Comparison of ENCODE assay signal across 17 cellular contexts in genomic region chr4:151198748-151199147, GRCh38.
DNase-seq lines count a peak whose midpoint lies in the region; ATAC-seq, FAIRE-seq and TF ChIP-seq lines count a peak whose summit lies in the region.
"Had no signal": no experiment of that assay in that cellular context is flagged by ENCODE, and none has a peak within 500 bp of the region (broad histone marks: within the 10 kb centered on the region; RNA-seq: fewer than 3 reads in every experiment).

No MANE protein-coding gene starts in this region.

- H4K91ac ChIP-seq in H1 (replicated peaks; ENCODE audit: insufficient read length, low read length) = no peak overlapping the region

- H3K14ac ChIP-seq in H1 (ENCODE audit: insufficient read length) = no peak overlapping the region

- H3K23me2 ChIP-seq in H1 (ENCODE audit: low read depth, low read length) = no peaks in the 10 kb centered on the region; the same call in 1 of the 2 replicates

- H2BK5ac ChIP-seq in H1 (ENCODE audit: low read depth, low read length) = no peak overlapping the region

- no peak overlapping the region for H2BK12ac ChIP-seq in H1 (ENCODE audit: low read depth, low read length)

- H3K4me1 ChIP-seq in H1 (replicated peaks in 1 of 4; ENCODE audit: control insufficient read depth in 3 of 4, insufficient read depth in 4 of 4, low read length in 3 of 4) = peaks cover 0 to 2% (median 1%) of the 10 kb centered on the region in 4 experiments; a peak in 2 of 7 replicates
- peaks cover 11% of the 10 kb centered on the region for H3K4me1 ChIP-seq in hepatocyte (ENCODE audit: insufficient read depth)
- H3K4me1 ChIP-seq in subcutaneous abdominal adipose tissue (ENCODE audit: control insufficient read depth in 5 of 5, insufficient read depth in 5 of 5, low read length in 5 of 5) = peaks cover 14 to 78% (median 57%) of the 10 kb centered on the region in 5 donors

- H4K5ac ChIP-seq in H1 (ENCODE audit: insufficient read length, low read depth, low read length) = no peak overlapping the region

- H3K36me3 Mint-ChIP-seq in activated T-cell treated with anti-CD3 and anti-CD28 coated beads, Interleukin-2, amount 50 U/mL, for 72 hours (ENCODE audit: insufficient read depth in 2 of 2) = no peaks in the 10 kb centered on the region
- H3K36me3 Mint-ChIP-seq: memory B cell had no signal

- peaks cover 6% of the 10 kb centered on the region for H3K27me3 Mint-ChIP-seq in activated T-cell treated with anti-CD3 and anti-CD28 coated beads, Interleukin-2, amount 50 U/mL, for 72 hours (ENCODE audit: low read depth)

- H2BK20ac ChIP-seq in H1 (ENCODE audit: low read length) = no peak overlapping the region

- H3K79me2 ChIP-seq in H1 (ENCODE audit: control insufficient read depth in 1 of 2, insufficient read depth in 2 of 2, low read length in 2 of 2) (peaks cover 0 to 16% of the 10 kb centered on the region in 2 experiments; a peak in 1 of 4 replicates), hepatocyte (peaks cover 62% of the 10 kb centered on the region)

- no peak overlapping the region for H3K4me3 Mint-ChIP-seq in activated T-cell treated with anti-CD3 and anti-CD28 coated beads, Interleukin-2, amount 50 U/mL, for 72 hours
- H3K4me3 Mint-ChIP-seq: memory B cell; stimulated activated naive CD8-positive, alpha-beta T cell treated with anti-CD3 and anti-CD28 coated beads, Interleukin-15, Interleukin-2, amounts not matched to agents 100 ng/mL and 50 ng/mL, for 24 hours had no signal

- TF ChIP-seq CTCF in D721Med (IDR thresholded peaks at IDR 0.05; ENCODE audit: insufficient read depth, missing control alignments) (no peak), H1 (IDR thresholded peaks at IDR 0.05; ENCODE audit: control extremely low read depth in 1 of 3, insufficient read depth in 1 of 3, low read depth in 1 of 3, low read length in 3 of 3) (no peak), hepatocyte (IDR thresholded peaks at IDR 0.05; ENCODE audit: poor library complexity) (no peak)

- H4K20me1 ChIP-seq in H1 (replicated peaks in 1 of 2; ENCODE audit: control insufficient read depth in 1 of 2, insufficient read depth in 2 of 2, low read length in 2 of 2) = no peaks in the 10 kb centered on the region
- H4K20me1 ChIP-seq in hepatocyte (ENCODE audit: insufficient read depth, poor library complexity, severe bottlenecking) = no peaks in the 10 kb centered on the region

- no peak overlapping the region for H2BK120ac ChIP-seq in H1 (replicated peaks; ENCODE audit: low read depth, low read length)

- 90% methylated on average over 3 of the region's 3 CpGs; no CpG with 5 or more reads in 1 of the 2 experiments for WGBS in H1 (ENCODE audit: extremely low coverage in 1 of 2, insufficient coverage in 1 of 2, insufficient read length in 1 of 2, insufficient replicate concordance in 2 of 2, low coverage in 1 of 2, low lambda C conversion rate in 2 of 2, missing lambda C conversion rate in 1 of 2), 2 experiments
- WGBS in hepatocyte (ENCODE audit: low lambda C conversion rate, missing lambda C conversion rate) = 59% methylated on average over 3 of the region's 3 CpGs

- no peak overlapping the region for H3K9ac ChIP-seq in H1 (replicated peaks in 1 of 4; ENCODE audit: extremely low read depth in 1 of 4, low read depth in 3 of 4, low read length in 3 of 4)
- peak overlapping the region in 1 of 5 donors; percentile 38 for H3K9ac ChIP-seq in subcutaneous abdominal adipose tissue (ENCODE audit: low read length in 5 of 5)

- no peak for TF ChIP-seq POLR2A in H1 (IDR thresholded peaks at IDR 0.05; ENCODE audit: control extremely low read depth in 1 of 2, low read depth in 2 of 2, low read length in 2 of 2)

- H3K56ac ChIP-seq in H1 (replicated peaks; ENCODE audit: insufficient read length, low read depth, low read length) = no peak overlapping the region

- ATAC-seq in HG02571 (IDR thresholded peaks at IDR 0.05; ENCODE audit: unreplicated experiment) (no peak), HG02759 (IDR thresholded peaks at IDR 0.05; ENCODE audit: unreplicated experiment) (no peak)
- ATAC-seq in activated T-cell treated with anti-CD3 and anti-CD28 coated beads, Interleukin-2, amount 50 U/mL, for 72 hours (replicated peaks in 1 of 2) = no peak

- no peaks in the 10 kb centered on the region for H3K9me3 ChIP-seq in H1 (ENCODE audit: insufficient read depth in 2 of 2, low read depth in 1 of 2, low read length in 1 of 2)
- H3K9me3 ChIP-seq in hepatocyte (ENCODE audit: low read depth) = no peaks in the 10 kb centered on the region
- no peaks in the 10 kb centered on the region for H3K9me3 ChIP-seq in subcutaneous abdominal adipose tissue (ENCODE audit: control insufficient read depth in 5 of 5, low read length in 5 of 5)
- H3K9me3 ChIP-seq: Caco-2, spleen had no signal

- POLR2A ChIA-PET in H1 (lab: Charles Lee; ENCODE audit: partially characterized antibody) = interaction anchor here (0.7 kb wide), 1 partner anchor 9 kb away, joined by 3 read pairs; no protein-coding TSS in a partner anchor

- H3K36me3 ChIP-seq in H1 (ENCODE audit: control insufficient read depth in 2 of 4, insufficient read depth in 4 of 4, low read length in 3 of 4) (no peaks in the 10 kb centered on the region), hepatocyte (replicated peaks; ENCODE audit: insufficient read depth, low read depth) (no peaks in the 10 kb centered on the region), subcutaneous abdominal adipose tissue (ENCODE audit: control insufficient read depth in 5 of 5, insufficient read depth in 5 of 5, low read length in 5 of 5) (no peaks in the 10 kb centered on the region)
- H3K36me3 ChIP-seq: spleen had no signal

- TF ChIP-seq RAD21 in H1 (IDR thresholded peaks at IDR 0.05 in 1 of 2, conservative IDR thresholded peaks at IDR 0.05 in 1 of 2; ENCODE audit: low read depth in 2 of 2, low read length in 2 of 2) = no peak

- peaks cover 4% of the 10 kb centered on the region for H3K4me1 Mint-ChIP-seq in activated T-cell treated with anti-CD3 and anti-CD28 coated beads, Interleukin-2, amount 50 U/mL, for 72 hours (ENCODE audit: low read depth)
- H3K4me1 Mint-ChIP-seq: memory B cell had no signal

- no peak overlapping the region for H3K4me2 ChIP-seq in H1 (ENCODE audit: insufficient read depth in 1 of 2, low read depth in 2 of 2, low read length in 2 of 2)
- H3K4me2 ChIP-seq in hepatocyte = no peak overlapping the region

- FAIRE-seq in D721Med (lab: Jason Lieb, UNC) (peak; percentile 35), H1 (lab: Jason Lieb, UNC) (peak; percentile 7)

- H4K8ac ChIP-seq in H1 (ENCODE audit: extremely low read depth, insufficient read depth, low read length) = no peak overlapping the region

- no peak overlapping the region for H3K23ac ChIP-seq in H1 (ENCODE audit: insufficient read length)

- no peak overlapping the region for H3K18ac ChIP-seq in H1 (ENCODE audit: extremely low read depth, low read length)

- no peaks in the 10 kb centered on the region for H3K9me3 Mint-ChIP-seq in activated T-cell treated with anti-CD3 and anti-CD28 coated beads, Interleukin-2, amount 50 U/mL, for 72 hours
- H3K9me3 Mint-ChIP-seq: memory B cell; stimulated activated naive CD8-positive, alpha-beta T cell treated with anti-CD3 and anti-CD28 coated beads, Interleukin-15, Interleukin-2, amounts not matched to agents 100 ng/mL and 50 ng/mL, for 24 hours had no signal

- H2AFZ ChIP-seq in H1 (ENCODE audit: low read length) (no peak overlapping the region), hepatocyte (no peak overlapping the region)

- CTCF ChIA-PET in H1 (lab: Charles Lee; ENCODE audit: partially characterized antibody) = interaction anchor here (0.6 kb wide), 2 partner anchors 9 to 1961 kb away, joined by 3 read pairs; no protein-coding TSS in a partner anchor

- no peak overlapping the region for H2AK5ac ChIP-seq in H1 (ENCODE audit: low read depth, low read length)

- H2BK15ac ChIP-seq in H1 (ENCODE audit: low read length) = no peak overlapping the region

- H3K9me2 ChIP-seq in hepatocyte (replicated peaks; ENCODE audit: insufficient read depth) = no peaks in the 10 kb centered on the region

- no peaks in the 10 kb centered on the region for H3K27me3 ChIP-seq in H1 (replicated peaks in 1 of 4; ENCODE audit: control insufficient read depth in 3 of 4, extremely low read depth in 1 of 4, insufficient read depth in 3 of 4, low read length in 3 of 4)
- H3K27me3 ChIP-seq in hepatocyte = no peaks in the 10 kb centered on the region
- H3K27me3 ChIP-seq in subcutaneous abdominal adipose tissue (ENCODE audit: control insufficient read depth in 5 of 5, insufficient read depth in 4 of 5, low read length in 5 of 5) = no peaks in the 10 kb centered on the region
- H3K27me3 ChIP-seq: spleen had no signal

- H3K27ac Mint-ChIP-seq in activated T-cell treated with anti-CD3 and anti-CD28 coated beads, Interleukin-2, amount 50 U/mL, for 72 hours = no peak overlapping the region
- H3K27ac Mint-ChIP-seq: memory B cell; stimulated activated naive CD8-positive, alpha-beta T cell treated with anti-CD3 and anti-CD28 coated beads, Interleukin-15, Interleukin-2, amounts not matched to agents 100 ng/mL and 50 ng/mL, for 24 hours had no signal

- TF ChIP-seq EP300 in H1 (IDR thresholded peaks at IDR 0.05; ENCODE audit: borderline replicate concordance in 1 of 2, low read depth in 2 of 2, low read length in 2 of 2) = no peak

- H3K4me3 ChIP-seq in H1 (ENCODE audit: extremely low read depth in 1 of 4, insufficient read depth in 2 of 4, low read depth in 3 of 4, low read length in 4 of 4) = no peak overlapping the region
- no peak overlapping the region for H3K4me3 ChIP-seq in hepatocyte
- peak overlapping the region in 1 of 5 donors; percentile 25 for H3K4me3 ChIP-seq in subcutaneous abdominal adipose tissue (ENCODE audit: low read depth in 1 of 5, low read length in 5 of 5)
- H3K4me3 ChIP-seq: spleen had no signal

- H3K27ac ChIP-seq in H1 (ENCODE audit: low read depth, low read length) = no peak overlapping the region
- peak overlapping the region; percentile 7 for H3K27ac ChIP-seq in hepatocyte
- peak overlapping the region; percentile 80 for H3K27ac ChIP-seq in subcutaneous abdominal adipose tissue (ENCODE audit: low read depth, low read length)
- H3K27ac ChIP-seq: spleen had no signal

- no peaks in the 10 kb centered on the region; the same call in 1 of the 2 replicates for H3K79me1 ChIP-seq in H1 (ENCODE audit: low read depth, low read length)

- no peak overlapping the region for H3K4ac ChIP-seq in H1 (replicated peaks; ENCODE audit: insufficient read length, low read depth, low read length)

- DNase-seq in D721Med (ENCODE audit: insufficient read length, low spot score) (no peak), H1 (ENCODE audit: low read depth in 1 of 2, low spot score in 2 of 2) (no peak), hepatocyte (ENCODE audit: low spot score) (no peak)
- DNase-seq in stimulated activated CD4-positive, alpha-beta T cell treated with anti-CD3 and anti-CD28 coated beads, Interleukin-4, amount 100 ng/mL, for 4 hours = no peak
- no peak for DNase-seq in activated T-cell treated with anti-CD3 and anti-CD28 coated beads, Interleukin-2, amount 50 U/mL, for 72 hours
- DNase-seq: activated CD4-positive, alpha-beta T cell treated with anti-CD3 and anti-CD28 coated beads, Interleukin-2, amount 50 U/mL, for 48 hours; Caco-2; GF-D8; KG1; NCI-H1436; NCI-H446 treated with DMSO at 0.1 percent for 48 hours; spleen had no signal

TF ChIP-seq in H1, 55 proteins besides CTCF, POLR2A, EP300 and RAD21 (continues in another document):
- no peak for TF ChIP-seq RXRA (IDR thresholded peaks at IDR 0.05; ENCODE audit: insufficient read depth, low read depth, low read length)
- TF ChIP-seq TAF7 (optimal IDR thresholded peaks at IDR 0.05; ENCODE audit: borderline replicate concordance, low read depth, low read length) = no peak
- no peak for TF ChIP-seq CEBPB (IDR thresholded peaks at IDR 0.05; ENCODE audit: low read depth, low read length)
